ENCODE assay signal across 15 cellular contexts in the genomic region with DNA sequence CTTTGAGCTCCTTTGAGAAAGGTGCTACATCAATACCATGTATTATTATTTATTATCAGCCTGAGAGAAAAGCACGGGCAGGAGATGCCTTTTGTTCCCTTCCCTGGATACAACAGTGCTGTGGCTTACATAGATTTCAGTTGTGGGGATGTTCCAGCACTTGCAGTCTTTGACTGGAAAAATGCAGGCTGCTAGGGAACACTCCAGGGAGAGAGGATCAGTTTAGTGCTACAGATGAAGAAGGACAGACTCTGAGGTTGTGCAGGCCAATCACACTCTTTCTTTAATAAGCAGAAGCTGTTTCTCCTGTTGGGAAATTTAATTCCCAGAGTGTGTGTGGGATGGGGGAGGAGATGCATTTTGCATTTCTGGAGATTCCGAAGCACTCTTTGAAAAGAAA.
DNase-seq lines count a peak whose midpoint lies in the region; ATAC-seq and TF ChIP-seq lines count a peak whose summit lies in the region.
"Had no signal": no experiment of that assay in that cellular context is flagged by ENCODE, and none has a peak within 500 bp of the region (broad histone marks: within the 10 kb centered on the region; RNA-seq: fewer than 3 reads in every experiment).

No MANE protein-coding gene starts in this region.

- H3K4me2 ChIP-seq in GM23338 (peak overlapping the region; percentile 27), neural cell (ENCODE audit: low read length) (no peak overlapping the region)

- H3K9me2 ChIP-seq in GM23338 (ENCODE audit: insufficient read depth) (no peaks in the 10 kb centered on the region), neural cell (ENCODE audit: insufficient read depth, low read length) (no peaks in the 10 kb centered on the region)

- POLR2A ChIA-PET in WTC11 (lab: Charles Lee) = interaction anchor here (1.1 kb wide), 1 partner anchor 10 kb away, joined by 3 read pairs; no protein-coding TSS in a partner anchor

- TF ChIP-seq CTCF in GM23338 (conservative IDR thresholded peaks at IDR 0.05; ENCODE audit: low read depth in 2 of 2) (no peak), WTC11 (IDR thresholded peaks at IDR 0.05) (no peak), neural cell (IDR thresholded peaks at IDR 0.05; ENCODE audit: poor library complexity, severe bottlenecking) (no peak), CD14-positive monocyte (IDR thresholded peaks at IDR 0.05) (no peak)

- H3K36me3 Mint-ChIP-seq in GM23338 (ENCODE audit: low read depth) (no peaks in the 10 kb centered on the region), WTC11 (no peaks in the 10 kb centered on the region), CD14-positive monocyte (no peaks in the 10 kb centered on the region)
- H3K36me3 Mint-ChIP-seq: CD4-positive, CD25-positive, alpha-beta regulatory T cell; CD8-positive, alpha-beta T cell had no signal

- H3K9me3 ChIP-seq in neural cell (ENCODE audit: low read length) = no peaks in the 10 kb centered on the region
- H3K9me3 ChIP-seq: Caco-2 had no signal

- H3K9me3 Mint-ChIP-seq in GM23338 (no peaks in the 10 kb centered on the region), WTC11 (no peaks in the 10 kb centered on the region), CD14-positive monocyte (peaks cover 0 to 3% (median 0%) of the 10 kb centered on the region in 7 donors)
- H3K9me3 Mint-ChIP-seq: CD8-positive, alpha-beta T cell had no signal

- no peak overlapping the region for H3K27ac Mint-ChIP-seq in GM23338
- no peak overlapping the region for H3K27ac Mint-ChIP-seq in WTC11
- no peak overlapping the region for H3K27ac Mint-ChIP-seq in CD14-positive monocyte
- H3K27ac Mint-ChIP-seq: CD4-positive, CD25-positive, alpha-beta regulatory T cell; CD8-positive, alpha-beta T cell had no signal

- intact Hi-C loops in CD14-positive monocyte (cut with micrococcal nuclease) = no loop called here

- H3K79me2 ChIP-seq in GM23338 (replicated peaks; ENCODE audit: insufficient read depth) (no peaks in the 10 kb centered on the region), neural cell (replicated peaks; ENCODE audit: insufficient read depth, low read length) (no peaks in the 10 kb centered on the region)

- DNase-seq in GM23338 (ENCODE audit: low spot score) (no peak), WTC11 (ENCODE audit: low spot score) (no peak), retina (peak; percentile 22), CD14-positive monocyte (ENCODE audit: low spot score) (no peak), NOMO-1 (lab: John Stamatoyannopoulos, UW; ENCODE audit: unreplicated experiment in 2 of 2) (no peak)
- DNase-seq: C1 segment of cervical spinal cord; Caco-2; CD4-positive, CD25-positive, alpha-beta regulatory T cell; CD8-positive, alpha-beta T cell; DMS153; DND-41; GOT3; H7 had no signal

- H3K27me3 ChIP-seq in GM23338 (ENCODE audit: insufficient read depth) (no peaks in the 10 kb centered on the region), neural cell (ENCODE audit: insufficient read depth, low read depth, low read length) (no peaks in the 10 kb centered on the region)

- TF ChIP-seq RAD21 in neural cell (conservative IDR thresholded peaks at IDR 0.05) = no peak

- CTCF ChIA-PET in WTC11 (lab: Charles Lee) = interaction anchor here (1.2 to 2.4 kb wide), 4 partner anchors 11 to 511 kb away, joined by 3 to 6 read pairs (median 4); no protein-coding TSS in a partner anchor

- H4K20me1 ChIP-seq in GM23338 (replicated peaks; ENCODE audit: insufficient read depth) (no peaks in the 10 kb centered on the region), neural cell (ENCODE audit: insufficient read depth) (no peaks in the 10 kb centered on the region)

- no peaks in the 10 kb centered on the region for H3K36me3 ChIP-seq in GM23338 (ENCODE audit: insufficient read depth)
- no peaks in the 10 kb centered on the region for H3K36me3 ChIP-seq in neural cell (ENCODE audit: insufficient read depth, low read length)

- H3K27ac ChIP-seq in GM23338 (ENCODE audit: low read depth) (no peak overlapping the region), neural cell (ENCODE audit: low read length) (no peak overlapping the region)

- no peaks in the 10 kb centered on the region for H3F3A ChIP-seq in GM23338 (replicated peaks; ENCODE audit: low read depth)
- H3F3A ChIP-seq in neural cell (ENCODE audit: insufficient read depth, low read length, poor library complexity, severe bottlenecking) = no peaks in the 10 kb centered on the region

- H2AFZ ChIP-seq in GM23338 (peak overlapping the region; percentile 34), neural cell (ENCODE audit: low read depth, low read length) (no peak overlapping the region)

- no peaks in the 10 kb centered on the region for H3K27me3 Mint-ChIP-seq in GM23338 (ENCODE audit: insufficient read depth, low read depth, poor library complexity)
- peaks cover under 1% of the 10 kb centered on the region; the same call in 1 of the 2 replicates for H3K27me3 Mint-ChIP-seq in WTC11 (ENCODE audit: low read depth)
- peaks cover 0 to 3% (median 2%) of the 10 kb centered on the region in 3 donors for H3K27me3 Mint-ChIP-seq in CD14-positive monocyte (ENCODE audit: low read depth in 3 of 3)
- H3K27me3 Mint-ChIP-seq: CD4-positive, CD25-positive, alpha-beta regulatory T cell had no signal

- no peak for TF ChIP-seq EP300 in neural cell (conservative IDR thresholded peaks at IDR 0.05; ENCODE audit: poor library complexity, severe bottlenecking)

- H3K4me3 ChIP-seq in GM23338 (no peak overlapping the region), neural cell (ENCODE audit: low read length) (no peak overlapping the region)

- H3K4me1 ChIP-seq in GM23338 (ENCODE audit: insufficient read depth) = peaks cover 17% of the 10 kb centered on the region
- H3K4me1 ChIP-seq: Caco-2 had no signal

- H3K4me1 Mint-ChIP-seq in GM23338 = peaks cover 13% of the 10 kb centered on the region
- peaks cover 15% of the 10 kb centered on the region for H3K4me1 Mint-ChIP-seq in WTC11
- H3K4me1 Mint-ChIP-seq in CD14-positive monocyte = no peaks in the 10 kb centered on the region
- H3K4me1 Mint-ChIP-seq: CD4-positive, CD25-positive, alpha-beta regulatory T cell had no signal

- H3K9ac ChIP-seq in neural cell (ENCODE audit: low read length) = no peak overlapping the region

- ATAC-seq in GM23338 = peak; percentile 52
- ATAC-seq in WTC11 = peak; percentile 72
- ATAC-seq: CD8-positive, alpha-beta T cell; HCT116 had no signal

- H3K4me3 Mint-ChIP-seq in GM23338 = no peak overlapping the region
- H3K4me3 Mint-ChIP-seq in WTC11 = no peak overlapping the region
- H3K4me3 Mint-ChIP-seq in CD14-positive monocyte = no peak overlapping the region
- H3K4me3 Mint-ChIP-seq: CD4-positive, CD25-positive, alpha-beta regulatory T cell; CD8-positive, alpha-beta T cell had no signal

TF ChIP-seq in WTC11, 78 proteins besides CTCF, POLR2A, EP300 and RAD21 (continues in another document):
- TF ChIP-seq, protein P1, sequence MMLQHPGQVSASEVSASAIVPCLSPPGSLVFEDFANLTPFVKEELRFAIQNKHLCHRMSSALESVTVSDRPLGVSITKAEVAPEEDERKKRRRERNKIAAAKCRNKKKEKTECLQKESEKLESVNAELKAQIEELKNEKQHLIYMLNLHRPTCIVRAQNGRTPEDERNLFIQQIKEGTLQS (CRISPR knock-in tag; conservative IDR thresholded peaks at IDR 0.05) = no peak
- TF ChIP-seq, protein P2, sequence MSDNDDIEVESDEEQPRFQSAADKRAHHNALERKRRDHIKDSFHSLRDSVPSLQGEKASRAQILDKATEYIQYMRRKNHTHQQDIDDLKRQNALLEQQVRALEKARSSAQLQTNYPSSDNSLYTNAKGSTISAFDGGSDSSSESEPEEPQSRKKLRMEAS (CRISPR knock-in tag; IDR thresholded peaks at IDR 0.05) = no peak

TF ChIP-seq in neural cell, 6 proteins besides CTCF, POLR2A, EP300 and RAD21:
- no peak for TF ChIP-seq POLR2AphosphoS5 (IDR thresholded peaks at IDR 0.05)
- TF ChIP-seq SMC3 (conservative IDR thresholded peaks at IDR 0.05; ENCODE audit: poor library complexity) = no peak
- no peak for TF ChIP-seq TAF1 (IDR thresholded peaks at IDR 0.05; ENCODE audit: low read depth)
- TF ChIP-seq, protein P3, sequence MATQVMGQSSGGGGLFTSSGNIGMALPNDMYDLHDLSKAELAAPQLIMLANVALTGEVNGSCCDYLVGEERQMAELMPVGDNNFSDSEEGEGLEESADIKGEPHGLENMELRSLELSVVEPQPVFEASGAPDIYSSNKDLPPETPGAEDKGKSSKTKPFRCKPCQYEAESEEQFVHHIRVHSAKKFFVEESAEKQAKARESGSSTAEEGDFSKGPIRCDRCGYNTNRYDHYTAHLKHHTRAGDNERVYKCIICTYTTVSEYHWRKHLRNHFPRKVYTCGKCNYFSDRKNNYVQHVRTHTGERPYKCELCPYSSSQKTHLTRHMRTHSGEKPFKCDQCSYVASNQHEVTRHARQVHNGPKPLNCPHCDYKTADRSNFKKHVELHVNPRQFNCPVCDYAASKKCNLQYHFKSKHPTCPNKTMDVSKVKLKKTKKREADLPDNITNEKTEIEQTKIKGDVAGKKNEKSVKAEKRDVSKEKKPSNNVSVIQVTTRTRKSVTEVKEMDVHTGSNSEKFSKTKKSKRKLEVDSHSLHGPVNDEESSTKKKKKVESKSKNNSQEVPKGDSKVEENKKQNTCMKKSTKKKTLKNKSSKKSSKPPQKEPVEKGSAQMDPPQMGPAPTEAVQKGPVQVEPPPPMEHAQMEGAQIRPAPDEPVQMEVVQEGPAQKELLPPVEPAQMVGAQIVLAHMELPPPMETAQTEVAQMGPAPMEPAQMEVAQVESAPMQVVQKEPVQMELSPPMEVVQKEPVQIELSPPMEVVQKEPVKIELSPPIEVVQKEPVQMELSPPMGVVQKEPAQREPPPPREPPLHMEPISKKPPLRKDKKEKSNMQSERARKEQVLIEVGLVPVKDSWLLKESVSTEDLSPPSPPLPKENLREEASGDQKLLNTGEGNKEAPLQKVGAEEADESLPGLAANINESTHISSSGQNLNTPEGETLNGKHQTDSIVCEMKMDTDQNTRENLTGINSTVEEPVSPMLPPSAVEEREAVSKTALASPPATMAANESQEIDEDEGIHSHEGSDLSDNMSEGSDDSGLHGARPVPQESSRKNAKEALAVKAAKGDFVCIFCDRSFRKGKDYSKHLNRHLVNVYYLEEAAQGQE (IDR thresholded peaks at IDR 0.05; ENCODE audit: borderline replicate concordance) = peak; percentile 26
